In genomic region chr6:34890526-34890910, GRCh38 we compare ENCODE assay signal across 9 cellular contexts. TPM values are rescaled to one million over a fixed set of nuclear protein-coding genes. Genes with fewer than 3 reads are reported as not detected.
DNase-seq lines count a peak whose midpoint lies in the region; ATAC-seq and TF ChIP-seq lines count a peak whose summit lies in the region.
"Had no signal": no experiment of that assay in that cellular context is flagged by ENCODE, and none has a peak within 500 bp of the region (broad histone marks: within the 10 kb centered on the region; RNA-seq: fewer than 3 reads in every experiment).

No MANE protein-coding gene starts in this region.

- intact Hi-C loops in cardiac septum (cut with DNase I), result no loop called here
- intact Hi-C loops in aorta (cut with DNase I), result no loop called here

- peaks cover 26% of the 10 kb centered on the region for H3K4me1 Mint-ChIP-seq in memory B cell

- peak overlapping the region; percentile 99 for H3K27ac Mint-ChIP-seq in memory B cell

- no peaks in the 10 kb centered on the region for H3K27me3 Mint-ChIP-seq in memory B cell

- H3K4me3 ChIP-seq in right atrium auricular region (peak overlapping the region; percentile 92 to 94), astrocyte of the spinal cord (ENCODE audit: low read depth, low read length) (peak overlapping the region; percentile 68), aorta (ENCODE audit: low read length in 2 of 2) (peak overlapping the region; percentile 11 to 80)

- H3K27me3 ChIP-seq in right atrium auricular region (no peaks in the 10 kb centered on the region), aorta (ENCODE audit: control insufficient read depth in 1 of 2, insufficient read depth in 2 of 2, low read length in 1 of 2) (no peaks in the 10 kb centered on the region)

- peak overlapping the region; percentile 96 for H3K4me3 Mint-ChIP-seq in memory B cell

- H3K4me1 ChIP-seq in right atrium auricular region (peaks cover 0 to 34% of the 10 kb centered on the region in 2 donors), aorta (ENCODE audit: control insufficient read depth in 1 of 2, insufficient read depth in 2 of 2, low read length in 2 of 2) (peaks cover 0 to 5% of the 10 kb centered on the region in 2 donors)

- H3K9me3 Mint-ChIP-seq in memory B cell, result no peaks in the 10 kb centered on the region

- WGBS in aorta, 2 donors, result 51 to 53% methylated on average over 7 of the region's 7 CpGs

- ATAC-seq in memory B cell (ENCODE audit: low read depth), result no peak
- no peak for ATAC-seq in aorta (ENCODE audit: low FRiP score)
- no peak for ATAC-seq in HG02678 (IDR thresholded peaks at IDR 0.05; ENCODE audit: unreplicated experiment)

- H3K9me3 ChIP-seq in right atrium auricular region (no peaks in the 10 kb centered on the region), aorta (ENCODE audit: control insufficient read depth, low read length) (no peaks in the 10 kb centered on the region)

- H3K27ac ChIP-seq in right atrium auricular region (peak overlapping the region; percentile 85 to 87), aorta (ENCODE audit: low read depth in 1 of 2, low read length in 2 of 2) (no peak overlapping the region)

- TF ChIP-seq CTCF in right atrium auricular region (IDR thresholded peaks at IDR 0.05) (no peak), astrocyte of the spinal cord (IDR thresholded peaks at IDR 0.05; ENCODE audit: low read depth, low read length) (no peak)

- DNase-seq in right atrium auricular region (ENCODE audit: low spot score), result no peak
- DNase-seq in cardiac septum (ENCODE audit: low spot score), result no peak
- DNase-seq in astrocyte of the spinal cord (ENCODE audit: low read depth, low spot score), result no peak
- DNase-seq in memory B cell (ENCODE audit: low spot score in 2 of 2), result no peak
- DNase-seq in aorta, result no peak
- no peak for DNase-seq in kidney tubule cell (ENCODE audit: low spot score)
- DNase-seq in SHP77 treated with DMSO at 0.1 percent for 48 hours (lab: John Stamatoyannopoulos, UW), result no peak
- DNase-seq: effector CD4-positive, alpha-beta T cell had no signal

- no peaks in the 10 kb centered on the region for H3K36me3 ChIP-seq in right atrium auricular region
- no peaks in the 10 kb centered on the region for H3K36me3 ChIP-seq in aorta (ENCODE audit: control insufficient read depth in 1 of 2, insufficient read depth in 2 of 2, low read length in 1 of 2)

- in situ Hi-C loops in astrocyte of the spinal cord (cut with HindIII; ENCODE audit: low sequenced_read_pairs), result no loop called here

- H3K36me3 Mint-ChIP-seq in memory B cell, result no peaks in the 10 kb centered on the region

RNA-seq across cellular contexts. Expression of gene ANKS1A, which starts 1.5 kb away (rescaled TPM):
- total RNA-seq in right atrium auricular region (10 to 100 TPM; 26.7 to 30.9 TPM), cardiac septum (29.5 TPM), aorta (10 to 100 TPM; 40.9 to 44.4 TPM)
- polyA plus RNA-seq in aorta, result 10 to 100 TPM in 1 of 2 donors, 1 to 10 TPM in 1; 9.4 to 17.2 TPM

RNA-seq across cellular contexts. Expression of gene TAF11, which starts 2.7 kb away (rescaled TPM):
- total RNA-seq in right atrium auricular region, result 10 to 100 TPM; 17.1 to 19.0 TPM
- 20.0 TPM for total RNA-seq in cardiac septum
- 10 to 100 TPM; 18.8 to 21.5 TPM for total RNA-seq in aorta
- 10 to 100 TPM; 41.6 to 50.6 TPM for polyA plus RNA-seq in aorta

Comparison
In these comparisons a context has a peak if more than half of its experiments do, and no peak if none do; other contexts are left out.
1. H3K27ac ChIP-seq: peak in right atrium auricular region (2 of 2); none in aorta (0 of 2).
2. Peak in every context shown above with its lines, with median percentiles within 50 percentile points of each other: H3K4me3 ChIP-seq.